8 cellular contexts compared by ENCODE assay signal in the genomic region with DNA sequence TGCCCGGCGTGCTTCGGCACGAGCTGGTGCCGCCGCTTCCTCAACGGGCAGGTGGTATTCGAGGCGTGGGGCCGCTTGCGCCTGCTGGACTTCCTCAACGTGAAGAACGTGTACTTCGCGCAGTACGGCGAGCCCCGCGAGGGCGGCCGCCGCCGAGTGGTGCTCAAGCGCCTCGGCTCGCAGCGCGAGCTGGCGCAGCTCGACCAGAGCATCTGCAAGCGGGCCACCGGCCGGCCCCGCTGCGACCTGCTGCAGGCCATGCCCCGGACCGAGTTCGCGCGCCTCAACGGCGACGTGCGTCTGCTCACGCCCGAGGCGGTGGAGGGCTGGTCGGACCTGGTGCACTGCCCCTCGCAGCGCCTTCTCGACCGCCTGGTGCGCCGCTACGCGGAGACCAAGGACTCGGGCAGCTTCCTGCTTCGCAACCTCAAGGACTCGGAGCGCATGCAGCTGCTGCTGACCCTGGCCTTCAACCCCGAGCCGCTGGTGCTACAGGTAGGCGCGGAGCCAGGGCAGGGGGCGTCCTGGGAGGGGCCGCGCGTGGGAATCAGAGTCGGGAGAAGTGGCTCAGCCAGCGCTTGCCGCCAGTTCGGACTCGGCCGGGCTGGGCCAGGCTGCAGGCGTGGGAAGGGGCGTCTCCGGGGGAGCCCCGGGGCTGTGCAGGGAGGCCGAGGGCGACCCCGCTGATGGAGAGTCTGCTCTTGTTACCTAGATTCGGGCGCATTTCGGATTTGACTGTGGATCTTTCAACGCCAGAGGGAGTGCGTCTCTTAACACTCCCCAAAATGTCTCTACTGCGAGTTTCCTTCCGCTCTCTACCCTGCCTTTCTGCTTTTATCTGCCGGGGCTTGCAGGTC. TPM values are rescaled to one million over a fixed set of nuclear protein-coding genes. Genes with fewer than 3 reads are reported as not detected.
DNase-seq lines count a peak whose midpoint lies in the region; ATAC-seq and TF ChIP-seq lines count a peak whose summit lies in the region.

No MANE protein-coding gene starts in this region.

- peak overlapping the region; percentile 96 for H3K4me3 ChIP-seq in GM12864 (ENCODE audit: low read depth, low read length)
- H3K4me3 ChIP-seq in ovary = peak overlapping the region; percentile 91
- H3K4me3 ChIP-seq in thyroid gland (replicated peaks in 1 of 3) = peak overlapping the region; percentile 84 to 99 (median 91)

- H3K9me3 Mint-ChIP-seq in activated naive CD8-positive, alpha-beta T cell treated with anti-CD3 and anti-CD28 coated beads, Interleukin-2, amount 50 U/mL, for 24 hours = no peaks in the 10 kb centered on the region

- H3K27me3 Mint-ChIP-seq in activated naive CD8-positive, alpha-beta T cell treated with anti-CD3 and anti-CD28 coated beads, Interleukin-2, amount 50 U/mL, for 24 hours = no peaks in the 10 kb centered on the region

- ATAC-seq in HG02588 (IDR thresholded peaks at IDR 0.05; ENCODE audit: unreplicated experiment) = peak; percentile 32
- ATAC-seq in activated naive CD8-positive, alpha-beta T cell treated with anti-CD3 and anti-CD28 coated beads, Interleukin-2, amount 50 U/mL, for 24 hours = peak; percentile 21
- peak; percentile 59 for ATAC-seq in Right ventricle myocardium superior (ENCODE audit: poor library complexity)

- WGBS in ovary, 3 donors = 0 to 2% (median 1%) methylated on average over 12 to 89 of the region's 89 CpGs
- WGBS in thyroid gland, 2 donors = 0% methylated on average over 18 to 40 of the region's 89 CpGs

- peak overlapping the region; percentile 88 for H3K27ac Mint-ChIP-seq in activated naive CD8-positive, alpha-beta T cell treated with anti-CD3 and anti-CD28 coated beads, Interleukin-2, amount 50 U/mL, for 24 hours

- peak; percentile 75 for DNase-seq in GM12864 (ENCODE audit: low read depth)
- peak; percentile 94 for DNase-seq in NAMALWA (ENCODE audit: low spot score)
- peak; percentile 73 for DNase-seq in SKM-1 (lab: John Stamatoyannopoulos, UW; ENCODE audit: unreplicated experiment)
- peak; percentile 68 for DNase-seq in activated naive CD8-positive, alpha-beta T cell treated with anti-CD3 and anti-CD28 coated beads, Interleukin-2, amount 50 U/mL, for 24 hours
- peak; percentile 89 for DNase-seq in Right ventricle myocardium superior
- peak; percentile 56 to 81 (median 70) for DNase-seq in ovary
- DNase-seq in thyroid gland = peak; percentile 77 to 80

- no peak for TF ChIP-seq EP300 in ovary (IDR thresholded peaks at IDR 0.05)

- H3K27me3 ChIP-seq in ovary (no peaks in the 10 kb centered on the region), thyroid gland (no peaks in the 10 kb centered on the region)

- intact Hi-C loops in Right ventricle myocardium superior (cut with DNase I) (no loop called here), ovary (cut with DNase I) (no loop called here), thyroid gland (cut with DNase I) (no loop called here)

- no peaks in the 10 kb centered on the region for H3K9me3 ChIP-seq in ovary
- H3K9me3 ChIP-seq in thyroid gland = no peaks in the 10 kb centered on the region

- H3K36me3 ChIP-seq in ovary (no peaks in the 10 kb centered on the region), thyroid gland (no peaks in the 10 kb centered on the region)

- H3K27ac ChIP-seq in ovary (peak overlapping the region; percentile 90 to 98), thyroid gland (peak overlapping the region; percentile 97 to 99 (median 98))

- peak; percentile 65 for TF ChIP-seq CTCF in GM12864 (IDR thresholded peaks at IDR 0.05; ENCODE audit: low read depth, low read length, missing control alignments)
- peak in 1 of 3 donors; percentile 30 for TF ChIP-seq CTCF in ovary (IDR thresholded peaks at IDR 0.05)
- peak in 4 of 6 experiments; percentile 23 to 53 (median 45) for TF ChIP-seq CTCF in thyroid gland (IDR thresholded peaks at IDR 0.05)

- H3K4me1 ChIP-seq in ovary (ENCODE audit: insufficient read depth) (no peaks in the 10 kb centered on the region), thyroid gland (peaks cover 18 to 28% of the 10 kb centered on the region in 2 donors)

- peak overlapping the region; percentile 97 for H3K4me3 Mint-ChIP-seq in activated naive CD8-positive, alpha-beta T cell treated with anti-CD3 and anti-CD28 coated beads, Interleukin-2, amount 50 U/mL, for 24 hours

- peaks cover 40% of the 10 kb centered on the region for H3K4me1 Mint-ChIP-seq in activated naive CD8-positive, alpha-beta T cell treated with anti-CD3 and anti-CD28 coated beads, Interleukin-2, amount 50 U/mL, for 24 hours

- no peak for TF ChIP-seq POLR2A in ovary (IDR thresholded peaks at IDR 0.05)
- peak in 1 of 2 donors; percentile 8 for TF ChIP-seq POLR2A in thyroid gland (IDR thresholded peaks at IDR 0.05)

- H3K36me3 Mint-ChIP-seq in activated naive CD8-positive, alpha-beta T cell treated with anti-CD3 and anti-CD28 coated beads, Interleukin-2, amount 50 U/mL, for 24 hours (ENCODE audit: low read depth) = no peaks in the 10 kb centered on the region

RNA-seq across cellular contexts. Expression of a gene that starts 1.1 kb away (rescaled TPM):
- total RNA-seq in Right ventricle myocardium superior = 5.9 TPM
- total RNA-seq in ovary = 10 to 100 TPM; 22.1 to 50.2 (median 30.7) TPM
- polyA plus RNA-seq in ovary = 10 to 100 TPM; 17.6 to 36.6 TPM
- 10 to 100 TPM; 26.5 to 35.7 (median 28.9) TPM for total RNA-seq in thyroid gland

Comparison
In these comparisons a context has a peak if more than half of its experiments do, and no peak if none do; other contexts are left out.
1. Peak in every context shown above with its lines: DNase-seq, ATAC-seq, H3K4me3 ChIP-seq and H3K27ac ChIP-seq.